8 cellular contexts compared by ENCODE assay signal in the genomic region with DNA sequence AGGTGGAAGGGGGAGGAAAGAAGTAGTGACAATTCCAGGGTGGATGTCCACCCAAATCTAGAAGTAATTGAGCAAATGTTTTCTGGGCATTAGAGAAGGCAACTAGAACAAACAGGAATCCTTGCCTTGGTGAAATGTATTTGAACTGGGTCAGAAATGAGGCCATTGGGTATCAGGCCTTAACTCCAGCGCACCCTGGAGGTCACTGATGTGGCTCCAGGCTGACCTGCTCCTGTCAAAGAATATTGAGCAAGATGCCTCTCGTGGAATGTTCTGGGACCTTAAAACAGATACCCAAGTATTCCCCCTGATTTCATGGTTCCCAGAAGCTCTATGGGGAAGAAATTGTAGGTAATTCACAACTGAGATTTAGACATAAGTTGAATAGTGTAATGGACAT. TPM values are rescaled to one million over a fixed set of nuclear protein-coding genes. Genes with fewer than 3 reads are reported as not detected.
DNase-seq lines count a peak whose midpoint lies in the region; ATAC-seq and TF ChIP-seq lines count a peak whose summit lies in the region.

No MANE protein-coding gene starts in this region.

- peaks cover 29% of the 10 kb centered on the region for H3K4me1 Mint-ChIP-seq in activated CD8-positive, alpha-beta T cell treated with anti-CD3 and anti-CD28 coated beads for 36 hours (ENCODE audit: low read depth)

- H3K4me1 ChIP-seq in hepatocyte (ENCODE audit: insufficient read depth) (no peaks in the 10 kb centered on the region), transverse colon (peaks cover 0 to 19% (median 7%) of the 10 kb centered on the region in 4 donors)

- no peaks in the 10 kb centered on the region for H3K9me3 Mint-ChIP-seq in activated CD8-positive, alpha-beta T cell treated with anti-CD3 and anti-CD28 coated beads for 36 hours

- CTCF ChIA-PET in activated CD8-positive, alpha-beta T cell treated with anti-CD3 and anti-CD28 coated beads for 36 hours (lab: Charles Lee): interaction anchor here (1.2 to 2.6 kb wide), 4 partner anchors 8 to 72 kb away, joined by 3 to 6 read pairs (median 4); no protein-coding TSS in a partner anchor

- H3K4me3 ChIP-seq in hepatocyte (no peak overlapping the region), transverse colon (no peak overlapping the region)

- H3K4me3 Mint-ChIP-seq in activated CD8-positive, alpha-beta T cell treated with anti-CD3 and anti-CD28 coated beads for 36 hours: no peak overlapping the region

- no peak for TF ChIP-seq EP300 in transverse colon (IDR thresholded peaks at IDR 0.05; ENCODE audit: low read depth)

- 36% methylated on average over 2 of the region's 2 CpGs for WGBS in hepatocyte (ENCODE audit: low lambda C conversion rate, missing lambda C conversion rate)
- 25 to 78% methylated on average over 2 of the region's 2 CpGs for WGBS in transverse colon (ENCODE audit: low coverage in 1 of 2), 2 donors

- POLR2A ChIA-PET in activated CD8-positive, alpha-beta T cell treated with anti-CD3 and anti-CD28 coated beads for 36 hours (lab: Charles Lee): interaction anchor here (0.6 kb wide), 2 partner anchors 56 to 923 kb away, joined by 3 read pairs; no protein-coding TSS in a partner anchor

- H3K27me3 ChIP-seq in hepatocyte: no peaks in the 10 kb centered on the region
- H3K27me3 ChIP-seq in transverse colon: peaks cover 13% of the 10 kb centered on the region

- H3K27ac Mint-ChIP-seq in activated CD8-positive, alpha-beta T cell treated with anti-CD3 and anti-CD28 coated beads for 36 hours: no peak overlapping the region

- H3K36me3 ChIP-seq in hepatocyte (replicated peaks; ENCODE audit: insufficient read depth, low read depth) (no peaks in the 10 kb centered on the region), transverse colon (no peaks in the 10 kb centered on the region)

- intact Hi-C loops in activated CD8-positive, alpha-beta T cell treated with anti-CD3 and anti-CD28 coated beads for 36 hours (cut with micrococcal nuclease): no loop called here
- intact Hi-C loops in transverse colon (cut with DNase I; ENCODE audit: low total_unique reads): loop anchor here (5.0 kb wide), 1 partner anchor 70 kb away; no protein-coding TSS in a partner anchor

- peak; percentile 43 for ATAC-seq in activated CD8-positive, alpha-beta T cell treated with anti-CD3 and anti-CD28 coated beads for 36 hours
- no peak for ATAC-seq in GM18868 (IDR thresholded peaks at IDR 0.05; ENCODE audit: unreplicated experiment)
- ATAC-seq in GM19395 (IDR thresholded peaks at IDR 0.05; ENCODE audit: unreplicated experiment): no peak

- TF ChIP-seq POLR2A in transverse colon (IDR thresholded peaks at IDR 0.05): no peak

- H4K20me1 ChIP-seq in hepatocyte (ENCODE audit: insufficient read depth, poor library complexity, severe bottlenecking): no peaks in the 10 kb centered on the region

- H3K27ac ChIP-seq in hepatocyte (no peak overlapping the region), transverse colon (peak overlapping the region in 1 of 4 donors; percentile 17)

- no peaks in the 10 kb centered on the region for H3K36me3 Mint-ChIP-seq in activated CD8-positive, alpha-beta T cell treated with anti-CD3 and anti-CD28 coated beads for 36 hours (ENCODE audit: low read depth)

- DNase-seq in COLO829 (ENCODE audit: low spot score) (peak; percentile 36), HT1080 (ENCODE audit: low read depth) (peak; percentile 21), hepatocyte (ENCODE audit: low spot score) (peak; percentile 71), transverse colon (peak; percentile 35), mucosa of gallbladder (ENCODE audit: low spot score) (no peak)
- peak; percentile 56 for DNase-seq in activated CD8-positive, alpha-beta T cell treated with anti-CD3 and anti-CD28 coated beads for 36 hours

- TF ChIP-seq CTCF in activated CD8-positive, alpha-beta T cell treated with anti-CD3 and anti-CD28 coated beads for 36 hours (IDR thresholded peaks at IDR 0.05): no peak
- TF ChIP-seq CTCF in hepatocyte (IDR thresholded peaks at IDR 0.05; ENCODE audit: poor library complexity): peak; percentile 51
- TF ChIP-seq CTCF in transverse colon (IDR thresholded peaks at IDR 0.05): peak in 3 of 5 experiments; percentile 26 to 56 (median 51)

- H3K9me2 ChIP-seq in hepatocyte (replicated peaks; ENCODE audit: insufficient read depth): no peaks in the 10 kb centered on the region

- H3K9me3 ChIP-seq in hepatocyte (ENCODE audit: low read depth) (no peaks in the 10 kb centered on the region), transverse colon (no peaks in the 10 kb centered on the region)

- no peaks in the 10 kb centered on the region for H3K27me3 Mint-ChIP-seq in activated CD8-positive, alpha-beta T cell treated with anti-CD3 and anti-CD28 coated beads for 36 hours

- H3K79me2 ChIP-seq in hepatocyte: no peaks in the 10 kb centered on the region

- in situ Hi-C loops in transverse colon (cut with MboI; ENCODE audit: low pct_ligation_motif_present in 1 of 4, low pct_unique_long_range_greater_than_20kb in 1 of 4, low sequenced_read_pairs in 3 of 4): loop anchor here in 3 of 4 donors (10.0 kb wide), 1 partner anchor 68 kb away; no protein-coding TSS in a partner anchor

- no peak overlapping the region for H3K4me2 ChIP-seq in hepatocyte

- H2AFZ ChIP-seq in hepatocyte: no peak overlapping the region

RNA-seq across cellular contexts. Expression of a gene that starts 6.9 kb away (rescaled TPM):
- 12.7 and 33.5 TPM in 2 replicates for total RNA-seq in HT1080 (2014; rRNA removed; shearing (Covaris generic))
- polyA plus RNA-seq in HT1080 (2015; cell fraction: cytosol; rRNA removed): 11.7 and 14.2 TPM in 2 replicates
- polyA plus RNA-seq in HT1080 (2015; cell fraction: nucleus; rRNA removed): 7.1 and 16.0 TPM in 2 replicates
- 10 to 100 TPM; 12.3 to 14.8 TPM for total RNA-seq in activated CD8-positive, alpha-beta T cell treated with anti-CD3 and anti-CD28 coated beads for 36 hours
- total RNA-seq in hepatocyte (18.0 and 22.1 TPM in 2 replicates), transverse colon (10 to 100 TPM in 3 of 4 donors, 1 to 10 TPM in 1; 10.0 to 68.0 (median 40.4) TPM), mucosa of gallbladder (174 TPM)
- 12.4 and 16.0 TPM in 2 replicates for polyA plus RNA-seq in hepatocyte

RNA-seq across cellular contexts. Expression of a gene that starts 9.3 kb away (rescaled TPM):
- total RNA-seq in HT1080 (2014; rRNA removed; shearing (Covaris generic)): 2.2 and 8.9 TPM in 2 replicates
- 7.0 and 8.3 TPM in 2 replicates for polyA plus RNA-seq in HT1080 (2015; cell fraction: cytosol; rRNA removed)
- 8.8 and 9.3 TPM in 2 replicates for polyA plus RNA-seq in HT1080 (2015; cell fraction: nucleus; rRNA removed)
- 10 to 100 TPM; 27.6 to 27.9 TPM for total RNA-seq in activated CD8-positive, alpha-beta T cell treated with anti-CD3 and anti-CD28 coated beads for 36 hours
- total RNA-seq in hepatocyte: 2.6 and 5.3 TPM in 2 replicates
- 1.7 and 4.7 TPM in 2 replicates for polyA plus RNA-seq in hepatocyte
- total RNA-seq in transverse colon: 10 to 100 TPM in 3 of 4 donors, 1 to 10 TPM in 1; 2.2 to 77.8 (median 28.7) TPM
- total RNA-seq in mucosa of gallbladder: 185 TPM
